In the genomic region with DNA sequence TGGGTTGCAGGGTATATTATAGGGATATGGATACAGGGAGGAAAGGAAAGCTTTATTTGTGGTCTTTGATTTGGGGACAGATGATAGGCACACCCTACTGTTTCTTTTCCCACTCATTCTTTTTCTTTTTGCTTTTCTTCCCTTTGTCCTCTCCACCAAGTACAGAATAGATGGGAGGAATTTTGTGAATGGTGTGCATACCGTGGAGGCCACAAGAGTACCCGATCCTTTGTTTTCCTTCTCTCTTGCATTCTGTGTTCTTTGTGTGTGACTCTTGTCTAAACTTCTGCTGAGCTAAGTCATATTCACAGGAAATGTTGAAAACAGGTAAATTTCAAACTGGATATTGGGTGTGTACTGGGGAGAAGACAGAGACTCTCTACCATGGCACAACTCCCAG, we compare ENCODE assay signal across 23 cellular contexts.
"Had no signal": no experiment of that assay in that cellular context is flagged by ENCODE, and none has a peak within 500 bp of the region (broad histone marks: within the 10 kb centered on the region; RNA-seq: fewer than 3 reads in every experiment).

No MANE protein-coding gene starts in this region.

- H3K4me3 Mint-ChIP-seq: T-cell had no signal

- H3K27ac Mint-ChIP-seq: T-cell had no signal

- H3K4me3 ChIP-seq: MG63 had no signal

- H3K4me1 Mint-ChIP-seq: T-cell had no signal

- DNase-seq: KBM-7; MG63; NCI-H1092; NCI-H1105 treated with DMSO at 0.1 percent for 48 hours; NCI-H1417 treated with DMSO at 0.1 percent for 48 hours; NCI-H146; NCI-H1694 treated with DMSO at 0.1 percent for 48 hours; NCI-H1930; NCI-H2081; NCI-H2171; NCI-H345; NCI-H510A; NCI-H524 treated with DMSO at 0.1 percent for 48 hours; NCI-H69; NCI-H774; NK-92 treated with Interleukin-12 subunit alpha and Interleukin-12 subunit beta, amount 100 ng/mL, for 24 hours; SHP77; SK-N-SH; SW 1271; T-cell had no signal

- H3K9ac ChIP-seq: SK-N-SH had no signal

- H3K36me3 ChIP-seq: MG63 had no signal

- H3K27me3 ChIP-seq: MG63 had no signal

- H3K4me2 ChIP-seq: SK-N-SH had no signal

- H3K9me3 ChIP-seq: MG63, SK-N-SH had no signal

- H3K27ac ChIP-seq: HL-60, RWPE1 had no signal

- H3K36me3 Mint-ChIP-seq: T-cell had no signal

- ATAC-seq: Panc1, T-cell had no signal

- H3K27me3 Mint-ChIP-seq: T-cell had no signal
